ENCODE assay signal across 15 cellular contexts in the genomic region with DNA sequence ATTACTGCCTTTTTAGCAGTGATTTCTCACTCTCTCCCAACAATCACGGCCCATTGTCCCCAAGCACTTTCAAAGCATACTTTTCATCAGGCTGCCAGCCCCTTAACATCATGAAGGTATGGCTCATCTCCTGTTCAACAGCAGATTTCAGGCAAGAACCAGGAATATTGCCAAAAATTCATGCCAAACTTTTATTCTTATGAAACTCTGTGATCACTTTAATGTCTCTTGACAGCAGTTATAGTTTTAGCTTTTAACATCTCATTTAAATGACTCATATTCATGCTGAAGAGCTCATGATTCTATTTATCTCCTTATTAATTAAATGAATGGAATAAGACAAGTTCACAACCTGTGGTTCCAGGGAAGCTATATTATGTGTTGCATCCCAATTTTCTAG.
"Had no signal": no experiment of that assay in that cellular context is flagged by ENCODE, and none has a peak within 500 bp of the region (broad histone marks: within the 10 kb centered on the region; RNA-seq: fewer than 3 reads in every experiment).

No MANE protein-coding gene starts in this region.

- H3K27me3 ChIP-seq: foreskin keratinocyte had no signal

- H3K27ac ChIP-seq: epithelial cell of prostate, foreskin keratinocyte had no signal

- ATAC-seq: foreskin keratinocyte had no signal

- DNase-seq: activated CD4-positive, alpha-beta T cell treated with anti-CD3 and anti-CD28 coated beads, Interleukin-2, amount 10 ng/mL, durations not matched to agents 7 days and 5 days; activated CD4-positive, CD25-positive, alpha-beta regulatory T cell; activated CD8-positive, alpha-beta memory T cell treated with anti-CD3 and anti-CD28 coated beads for 24 hours; activated naive CD8-positive, alpha-beta T cell treated with anti-CD3 and anti-CD28 coated beads, Interleukin-2, amount 10 ng/mL, durations not matched to agents 7 days and 5 days; aorta; kidney glomerular epithelial cell; nucleus accumbens; posterior cingulate gyrus; retina; small intestine; stimulated activated CD4-positive, alpha-beta T cell treated with anti-CD3 and anti-CD28 coated beads, Interleukin-4, amount 100 ng/mL, for 4 hours; stimulated activated CD8-positive, alpha-beta memory T cell treated with anti-CD3 and anti-CD28 coated beads, Interleukin-4, amount 100 ng/mL, for 48 hours; stimulated activated naive CD4-positive, alpha-beta T cell treated with Interleukin-2 at 50 U/mL for 16 hours had no signal

- H3K4me1 ChIP-seq: foreskin keratinocyte had no signal
